In the genomic region with DNA sequence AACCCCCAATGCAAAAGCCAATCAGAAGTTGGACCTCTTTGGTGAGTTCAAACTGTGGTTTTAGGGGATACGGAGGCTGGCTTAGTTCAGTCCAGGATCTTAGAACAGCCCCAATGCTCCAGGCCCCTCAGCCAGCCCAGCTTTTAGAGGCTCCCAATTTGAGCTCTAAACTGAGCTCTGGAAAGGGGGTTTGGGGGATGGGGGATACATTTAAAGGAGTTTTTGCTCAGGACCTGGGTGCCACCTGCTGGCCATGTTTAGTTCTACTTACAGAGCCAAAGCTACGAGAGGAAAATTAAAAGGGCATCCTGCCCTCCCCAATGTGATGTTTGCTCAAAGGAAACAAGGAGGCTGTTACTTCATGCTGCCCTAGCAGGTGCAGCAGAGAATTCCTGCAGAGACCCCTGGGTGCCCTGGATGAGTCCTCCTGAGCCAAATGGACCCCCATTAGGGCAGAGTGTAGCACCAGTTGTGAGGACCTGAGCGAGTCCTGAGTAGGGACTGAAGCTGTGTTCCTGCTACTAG, we compare ENCODE assay signal across 9 cellular contexts. TPM values are rescaled to one million over a fixed set of nuclear protein-coding genes. Genes with fewer than 3 reads are reported as not detected.
DNase-seq lines count a peak whose midpoint lies in the region; ATAC-seq, FAIRE-seq and TF ChIP-seq lines count a peak whose summit lies in the region.
"Had no signal": no experiment of that assay in that cellular context is flagged by ENCODE, and none has a peak within 500 bp of the region (broad histone marks: within the 10 kb centered on the region; RNA-seq: fewer than 3 reads in every experiment).

No MANE protein-coding gene starts in this region.

- H4K8ac ChIP-seq in H1 (ENCODE audit: extremely low read depth, insufficient read depth, low read length) = no peak overlapping the region

- TF ChIP-seq RAD21 in H1 (IDR thresholded peaks at IDR 0.05 in 1 of 2, conservative IDR thresholded peaks at IDR 0.05 in 1 of 2; ENCODE audit: low read depth in 2 of 2, low read length in 2 of 2) = peak; percentile 91 to 92

- H4K5ac ChIP-seq in H1 (ENCODE audit: insufficient read length, low read depth, low read length) = no peak overlapping the region

- no peak overlapping the region for H2BK5ac ChIP-seq in H1 (ENCODE audit: low read depth, low read length)

- H3K27me3 ChIP-seq in H1 (replicated peaks in 1 of 4; ENCODE audit: control insufficient read depth in 3 of 4, extremely low read depth in 1 of 4, insufficient read depth in 3 of 4, low read length in 3 of 4) = no peaks in the 10 kb centered on the region; a peak in 2 of 7 replicates

- no peaks in the 10 kb centered on the region for H4K20me1 ChIP-seq in H1 (replicated peaks in 1 of 2; ENCODE audit: control insufficient read depth in 1 of 2, insufficient read depth in 2 of 2, low read length in 2 of 2)

- H3K36me3 ChIP-seq in H1 (ENCODE audit: control insufficient read depth in 2 of 4, insufficient read depth in 4 of 4, low read length in 3 of 4) = 0 out of 8 replicates have a peak, but pooled peaks cover 0 to 3% (median 0%) of the 10 kb centered on the region in 4 experiments

- TF ChIP-seq CTCF in AG09309 (IDR thresholded peaks at IDR 0.05; ENCODE audit: control insufficient read depth, insufficient read depth, low read depth, low read length, missing control alignments) (peak; percentile 73), H1 (IDR thresholded peaks at IDR 0.05; ENCODE audit: control extremely low read depth in 1 of 3, insufficient read depth in 1 of 3, low read depth in 1 of 3, low read length in 3 of 3) (peak in 2 of 3 experiments; percentile 80 to 83; a peak in 3 of 4 replicates)

- peaks cover 3 to 6% (median 5%) of the 10 kb centered on the region in 4 experiments; a peak in 6 of 7 replicates for H3K4me1 ChIP-seq in H1 (replicated peaks in 1 of 4; ENCODE audit: control insufficient read depth in 3 of 4, insufficient read depth in 4 of 4, low read length in 3 of 4)

- H3K79me1 ChIP-seq in H1 (ENCODE audit: low read depth, low read length) = no peaks in the 10 kb centered on the region

- H3K23ac ChIP-seq in H1 (ENCODE audit: insufficient read length) = no peak overlapping the region

- no peak overlapping the region for H3K27ac Mint-ChIP-seq in activated CD4-positive, alpha-beta T cell treated with anti-CD3 and anti-CD28 coated beads, Interleukin-2, amount 10 ng/mL, durations not matched to agents 7 days and 5 days
- H3K27ac Mint-ChIP-seq in memory B cell = no peak overlapping the region
- peak overlapping the region in 1 of 2 donors; percentile 37 for H3K27ac Mint-ChIP-seq in stimulated activated naive CD8-positive, alpha-beta T cell treated with anti-CD3 and anti-CD28 coated beads, Interleukin-15, amount 100 ng/mL, for 72 hours
- H3K27ac Mint-ChIP-seq: immature natural killer cell had no signal

- H3K4me1 Mint-ChIP-seq in activated CD4-positive, alpha-beta T cell treated with anti-CD3 and anti-CD28 coated beads, Interleukin-2, amount 10 ng/mL, durations not matched to agents 7 days and 5 days = peaks cover 5% of the 10 kb centered on the region
- no peaks in the 10 kb centered on the region for H3K4me1 Mint-ChIP-seq in memory B cell
- no peaks in the 10 kb centered on the region for H3K4me1 Mint-ChIP-seq in stimulated activated naive CD8-positive, alpha-beta T cell treated with anti-CD3 and anti-CD28 coated beads, Interleukin-15, amount 100 ng/mL, for 72 hours
- H3K4me1 Mint-ChIP-seq: immature natural killer cell had no signal

- no peaks in the 10 kb centered on the region for H3K79me2 ChIP-seq in H1 (ENCODE audit: control insufficient read depth in 1 of 2, insufficient read depth in 2 of 2, low read length in 2 of 2)

- no peak overlapping the region for H3K14ac ChIP-seq in H1 (ENCODE audit: insufficient read length)

- no peak overlapping the region for H3K4me3 ChIP-seq in AG09309 (ENCODE audit: control insufficient read depth, low read depth, low read length)
- no peak overlapping the region for H3K4me3 ChIP-seq in H1 (ENCODE audit: extremely low read depth in 1 of 4, insufficient read depth in 2 of 4, low read depth in 3 of 4, low read length in 4 of 4)

- POLR2A ChIA-PET in activated CD4-positive, alpha-beta T cell treated with anti-CD3 and anti-CD28 coated beads, Interleukin-2, amount 10 ng/mL, durations not matched to agents 7 days and 5 days (lab: Charles Lee) = interaction anchor here (0.6 kb wide), 1 partner anchor 23 kb away, joined by 3 read pairs; no protein-coding TSS in a partner anchor
- POLR2A ChIA-PET in H1 (lab: Charles Lee; ENCODE audit: partially characterized antibody) = interaction anchor here (0.6 to 2.6 kb wide), 9 partner anchors 33 to 541 kb away, joined by 3 to 18 read pairs (median 4); a partner anchor contains a TSS

- WGBS in H1 (ENCODE audit: extremely low coverage in 1 of 2, insufficient coverage in 1 of 2, insufficient read length in 1 of 2, insufficient replicate concordance in 2 of 2, low coverage in 1 of 2, low lambda C conversion rate in 2 of 2, missing lambda C conversion rate in 1 of 2), 2 experiments = 43% methylated on average over 3 of the region's 3 CpGs; no CpG with 5 or more reads in 1 of the 2 experiments

- no peak overlapping the region for H2BK15ac ChIP-seq in H1 (ENCODE audit: low read length)

- no peak overlapping the region for H3K4me2 ChIP-seq in H1 (ENCODE audit: insufficient read depth in 1 of 2, low read depth in 2 of 2, low read length in 2 of 2)

- no peak overlapping the region for H3K56ac ChIP-seq in H1 (replicated peaks; ENCODE audit: insufficient read length, low read depth, low read length)

- no peaks in the 10 kb centered on the region for H3K9me3 Mint-ChIP-seq in activated CD4-positive, alpha-beta T cell treated with anti-CD3 and anti-CD28 coated beads, Interleukin-2, amount 10 ng/mL, durations not matched to agents 7 days and 5 days
- no peaks in the 10 kb centered on the region for H3K9me3 Mint-ChIP-seq in memory B cell
- no peaks in the 10 kb centered on the region for H3K9me3 Mint-ChIP-seq in stimulated activated naive CD8-positive, alpha-beta T cell treated with anti-CD3 and anti-CD28 coated beads, Interleukin-15, amount 100 ng/mL, for 72 hours
- H3K9me3 Mint-ChIP-seq: immature natural killer cell had no signal

- H3K27me3 Mint-ChIP-seq in activated CD4-positive, alpha-beta T cell treated with anti-CD3 and anti-CD28 coated beads, Interleukin-2, amount 10 ng/mL, durations not matched to agents 7 days and 5 days = no peaks in the 10 kb centered on the region
- peaks cover 2% of the 10 kb centered on the region for H3K27me3 Mint-ChIP-seq in memory B cell
- no peaks in the 10 kb centered on the region for H3K27me3 Mint-ChIP-seq in stimulated activated naive CD8-positive, alpha-beta T cell treated with anti-CD3 and anti-CD28 coated beads, Interleukin-15, amount 100 ng/mL, for 72 hours

- H2AK5ac ChIP-seq in H1 (ENCODE audit: low read depth, low read length) = no peak overlapping the region

- no peak overlapping the region for H3K18ac ChIP-seq in H1 (ENCODE audit: extremely low read depth, low read length)

- no peak overlapping the region for H2BK20ac ChIP-seq in H1 (ENCODE audit: low read length)

- DNase-seq in AG09309 (ENCODE audit: low read depth) (peak; percentile 25), GM19239 (ENCODE audit: insufficient read length, low spot score) (peak; percentile 41), NCI-H2171 treated with DMSO at 0.1 percent for 48 hours (lab: John Stamatoyannopoulos, UW) (peak; percentile 56), H1 (ENCODE audit: low read depth in 1 of 2, low spot score in 2 of 2) (peak; percentile 61 to 85), memory B cell (ENCODE audit: low spot score in 2 of 2) (peak in 1 of 2 donors; percentile 37)
- peak; percentile 61 for DNase-seq in activated CD4-positive, alpha-beta T cell treated with anti-CD3 and anti-CD28 coated beads, Interleukin-2, amount 10 ng/mL, durations not matched to agents 7 days and 5 days
- DNase-seq in stimulated activated naive CD8-positive, alpha-beta T cell treated with anti-CD3 and anti-CD28 coated beads, Interleukin-15, amount 100 ng/mL, for 72 hours = peak in 1 of 2 donors; percentile 23

- no peak overlapping the region for H2BK120ac ChIP-seq in H1 (replicated peaks; ENCODE audit: low read depth, low read length)

- H3K4ac ChIP-seq in H1 (replicated peaks; ENCODE audit: insufficient read length, low read depth, low read length) = no peak overlapping the region

- H3K9ac ChIP-seq in H1 (replicated peaks in 1 of 4; ENCODE audit: extremely low read depth in 1 of 4, low read depth in 3 of 4, low read length in 3 of 4) = no peak overlapping the region

- CTCF ChIA-PET in activated CD4-positive, alpha-beta T cell treated with anti-CD3 and anti-CD28 coated beads, Interleukin-2, amount 10 ng/mL, durations not matched to agents 7 days and 5 days (lab: Charles Lee) = interaction anchor here (0.6 to 3.5 kb wide), 26 partner anchors 9 to 1291 kb away, joined by 3 to 40 read pairs (median 4); no protein-coding TSS in a partner anchor
- CTCF ChIA-PET in H1 (lab: Charles Lee; ENCODE audit: partially characterized antibody) = interaction anchor here (0.6 to 12.3 kb wide), 43 partner anchors 9 to 719 kb away, joined by 3 to 416 read pairs (median 4); a partner anchor contains a TSS

- no peaks in the 10 kb centered on the region for H3K23me2 ChIP-seq in H1 (ENCODE audit: low read depth, low read length)

- peak; percentile 61 for ATAC-seq in memory B cell (ENCODE audit: low read depth)
- ATAC-seq in stimulated activated naive CD8-positive, alpha-beta T cell treated with anti-CD3 and anti-CD28 coated beads, Interleukin-15, amount 100 ng/mL, for 72 hours = peak; percentile 52
- ATAC-seq in GM21619 (IDR thresholded peaks at IDR 0.05; ENCODE audit: unreplicated experiment) = no peak

- peak; percentile 79 for FAIRE-seq in GM19239 (lab: Jason Lieb, UNC)
- peak; percentile 95 for FAIRE-seq in H1 (lab: Jason Lieb, UNC)

- H3K9me3 ChIP-seq in H1 (ENCODE audit: insufficient read depth in 2 of 2, low read depth in 1 of 2, low read length in 1 of 2) = peaks cover 15 to 16% of the 10 kb centered on the region in 2 experiments

- H4K91ac ChIP-seq in H1 (replicated peaks; ENCODE audit: insufficient read length, low read length) = no peak overlapping the region

- H2BK12ac ChIP-seq in H1 (ENCODE audit: low read depth, low read length) = no peak overlapping the region; the same call in 1 of the 2 replicates

- H2AFZ ChIP-seq in H1 (ENCODE audit: low read length) = no peak overlapping the region

- no peaks in the 10 kb centered on the region for H3K36me3 Mint-ChIP-seq in activated CD4-positive, alpha-beta T cell treated with anti-CD3 and anti-CD28 coated beads, Interleukin-2, amount 10 ng/mL, durations not matched to agents 7 days and 5 days (ENCODE audit: low read depth)
- H3K36me3 Mint-ChIP-seq in memory B cell = no peaks in the 10 kb centered on the region
- H3K36me3 Mint-ChIP-seq: immature natural killer cell had no signal

- no peak overlapping the region for H3K4me3 Mint-ChIP-seq in activated CD4-positive, alpha-beta T cell treated with anti-CD3 and anti-CD28 coated beads, Interleukin-2, amount 10 ng/mL, durations not matched to agents 7 days and 5 days
- no peak overlapping the region for H3K4me3 Mint-ChIP-seq in memory B cell
- no peak overlapping the region for H3K4me3 Mint-ChIP-seq in stimulated activated naive CD8-positive, alpha-beta T cell treated with anti-CD3 and anti-CD28 coated beads, Interleukin-15, amount 100 ng/mL, for 72 hours
- H3K4me3 Mint-ChIP-seq: immature natural killer cell had no signal

- TF ChIP-seq EP300 in H1 (IDR thresholded peaks at IDR 0.05; ENCODE audit: borderline replicate concordance in 1 of 2, low read depth in 2 of 2, low read length in 2 of 2) = peak in 1 of 2 experiments; percentile 39; a peak in 1 of 3 replicates

- no peak for TF ChIP-seq POLR2A in H1 (IDR thresholded peaks at IDR 0.05; ENCODE audit: control extremely low read depth in 1 of 2, low read depth in 2 of 2, low read length in 2 of 2)

- no peak overlapping the region for H3K27ac ChIP-seq in H1 (ENCODE audit: low read depth, low read length)

RNA-seq across cellular contexts. Expression of a gene that starts 15.9 kb away (rescaled TPM):
- 10 to 100 TPM; 73.2 to 77.1 TPM for total RNA-seq in activated CD4-positive, alpha-beta T cell treated with anti-CD3 and anti-CD28 coated beads, Interleukin-2, amount 10 ng/mL, durations not matched to agents 7 days and 5 days
- 49.7 and 52.7 TPM in 2 replicates for total RNA-seq in H1 (2021; fragmentation: NEBNext Ultra II Directional; extraction: Animal tissue kit (Norgen Biotek cat#: 25700))
- 71.0 and 100 TPM in 2 replicates for polyA plus RNA-seq in H1 (2011; rRNA removed)
- polyA plus RNA-seq in H1 (2011; cell fraction: cytosol; rRNA removed) = 36.9 TPM
- 132 TPM for polyA plus RNA-seq in H1 (2011; cell fraction: nucleus; rRNA removed)
- polyA plus RNA-seq in H1 (2012, experiment 1 of 2) = 25.4 to 43.5 TPM (median 38.6 TPM) in 4 replicates
- 33.3 TPM for polyA plus RNA-seq in H1 (2012, experiment 2 of 2)
- polyA plus RNA-seq in H1 (2013, experiment 1 of 2) = 52.6 TPM
- polyA plus RNA-seq in H1 (2013, experiment 2 of 2) = 57.2 TPM
- 81.3 and 92.0 TPM in 2 replicates for polyA minus RNA-seq in H1 (2011; rRNA and poly(A)+ RNA removed)
- polyA minus RNA-seq in H1 (2011; cell fraction: cytosol; rRNA and poly(A)+ RNA removed) = 34.3 TPM
- polyA minus RNA-seq in H1 (2011; cell fraction: nucleus; rRNA and poly(A)+ RNA removed) = 54.0 TPM

RNA-seq across cellular contexts. Expression of a gene that starts 34.6 kb away (rescaled TPM):
- 10 to 100 TPM; 17.9 to 19.1 TPM for total RNA-seq in activated CD4-positive, alpha-beta T cell treated with anti-CD3 and anti-CD28 coated beads, Interleukin-2, amount 10 ng/mL, durations not matched to agents 7 days and 5 days
- 45.4 and 51.0 TPM in 2 replicates for total RNA-seq in H1 (2021; fragmentation: NEBNext Ultra II Directional; extraction: Animal tissue kit (Norgen Biotek cat#: 25700))
- 62.0 and 82.0 TPM in 2 replicates for polyA plus RNA-seq in H1 (2011; rRNA removed)
- 61.5 TPM for polyA plus RNA-seq in H1 (2011; cell fraction: cytosol; rRNA removed)
- 68.2 TPM for polyA plus RNA-seq in H1 (2011; cell fraction: nucleus; rRNA removed)
- 45.8 to 52.7 TPM (median 47.1 TPM) in 4 replicates for polyA plus RNA-seq in H1 (2012, experiment 1 of 2)
- polyA plus RNA-seq in H1 (2012, experiment 2 of 2) = 50.1 TPM
- 31.9 TPM for polyA plus RNA-seq in H1 (2013, experiment 1 of 2)
- polyA plus RNA-seq in H1 (2013, experiment 2 of 2) = 32.3 TPM
- 77.2 and 83.3 TPM in 2 replicates for polyA minus RNA-seq in H1 (2011; rRNA and poly(A)+ RNA removed)
- polyA minus RNA-seq in H1 (2011; cell fraction: cytosol; rRNA and poly(A)+ RNA removed) = 35.4 TPM
- polyA minus RNA-seq in H1 (2011; cell fraction: nucleus; rRNA and poly(A)+ RNA removed) = 32.2 TPM

RNA-seq across cellular contexts. Expression of a gene that starts 46.4 kb away (rescaled TPM):
- total RNA-seq in activated CD4-positive, alpha-beta T cell treated with anti-CD3 and anti-CD28 coated beads, Interleukin-2, amount 10 ng/mL, durations not matched to agents 7 days and 5 days = 1 to 10 TPM in 1 of 2 experiments, under 1 TPM in 1; 1.00 to 1.3 TPM
- 6.6 and 7.5 TPM in 2 replicates for total RNA-seq in H1 (2021; fragmentation: NEBNext Ultra II Directional; extraction: Animal tissue kit (Norgen Biotek cat#: 25700))
- polyA plus RNA-seq in H1 (2011; rRNA removed) = 4.9 and 8.9 TPM in 2 replicates
- polyA plus RNA-seq in H1 (2011; cell fraction: cytosol; rRNA removed) = 6.7 TPM
- polyA plus RNA-seq in H1 (2011; cell fraction: nucleus; rRNA removed) = 32.7 TPM
- 7.2 to 11.0 TPM (median 9.3 TPM) in 4 replicates for polyA plus RNA-seq in H1 (2012, experiment 1 of 2)
- 7.4 TPM for polyA plus RNA-seq in H1 (2012, experiment 2 of 2)
- 3.5 TPM for polyA plus RNA-seq in H1 (2013, experiment 1 of 2)
- polyA plus RNA-seq in H1 (2013, experiment 2 of 2) = 3.6 TPM
- 2.6 and 4.0 TPM in 2 replicates for polyA minus RNA-seq in H1 (2011; rRNA and poly(A)+ RNA removed)
- 4.4 TPM for polyA minus RNA-seq in H1 (2011; cell fraction: cytosol; rRNA and poly(A)+ RNA removed)
- polyA minus RNA-seq in H1 (2011; cell fraction: nucleus; rRNA and poly(A)+ RNA removed) = 5.1 TPM

RNA-seq across cellular contexts. Expression of a gene that starts 54.6 kb away (rescaled TPM):
- 100 to 1,000 TPM; 309 to 386 TPM for total RNA-seq in activated CD4-positive, alpha-beta T cell treated with anti-CD3 and anti-CD28 coated beads, Interleukin-2, amount 10 ng/mL, durations not matched to agents 7 days and 5 days
- 212 and 225 TPM in 2 replicates for total RNA-seq in H1 (2021; fragmentation: NEBNext Ultra II Directional; extraction: Animal tissue kit (Norgen Biotek cat#: 25700))
- polyA plus RNA-seq in H1 (2011; rRNA removed) = 865 and 906 TPM in 2 replicates
- polyA plus RNA-seq in H1 (2011; cell fraction: cytosol; rRNA removed) = 368 TPM
- 358 TPM for polyA plus RNA-seq in H1 (2011; cell fraction: nucleus; rRNA removed)
- polyA plus RNA-seq in H1 (2012, experiment 1 of 2) = 242 to 359 TPM (median 313 TPM) in 4 replicates
- 550 TPM for polyA plus RNA-seq in H1 (2012, experiment 2 of 2)
- polyA plus RNA-seq in H1 (2013, experiment 1 of 2) = 754 TPM
- 766 TPM for polyA plus RNA-seq in H1 (2013, experiment 2 of 2)
- 164 and 185 TPM in 2 replicates for polyA minus RNA-seq in H1 (2011; rRNA and poly(A)+ RNA removed)
- 376 TPM for polyA minus RNA-seq in H1 (2011; cell fraction: cytosol; rRNA and poly(A)+ RNA removed)
- polyA minus RNA-seq in H1 (2011; cell fraction: nucleus; rRNA and poly(A)+ RNA removed) = 147 TPM
